ENCODE assay signal across 15 cellular contexts in genomic region chr16:57607676-57608461, GRCh38. TPM values are rescaled to one million over a fixed set of nuclear protein-coding genes. Genes with fewer than 3 reads are reported as not detected.
DNase-seq lines count a peak whose midpoint lies in the region; ATAC-seq, FAIRE-seq and TF ChIP-seq lines count a peak whose summit lies in the region.
"Had no signal": no experiment of that assay in that cellular context is flagged by ENCODE, and none has a peak within 500 bp of the region (broad histone marks: within the 10 kb centered on the region; RNA-seq: fewer than 3 reads in every experiment).

No MANE protein-coding gene starts in this region.

- H3K9ac ChIP-seq in kidney (ENCODE audit: low read length in 2 of 2): no peak overlapping the region

- H3K9me3 Mint-ChIP-seq in activated CD8-positive, alpha-beta T cell treated with anti-CD3 and anti-CD28 coated beads for 36 hours: no peaks in the 10 kb centered on the region

- no peaks in the 10 kb centered on the region for H3K27me3 Mint-ChIP-seq in activated CD8-positive, alpha-beta T cell treated with anti-CD3 and anti-CD28 coated beads for 36 hours
- H3K27me3 Mint-ChIP-seq: T-helper 17 cell had no signal

- intact Hi-C loops in Right ventricle myocardium superior (cut with DNase I) (loop anchor here (10.0 kb wide), 1 partner anchor 117 kb away; no protein-coding TSS in a partner anchor), kidney (cut with DNase I) (no loop called here)
- intact Hi-C loops in activated CD8-positive, alpha-beta T cell treated with anti-CD3 and anti-CD28 coated beads for 36 hours (cut with micrococcal nuclease): loop anchor here (2.0 to 10.0 kb wide), 2 partner anchors 31 to 127 kb away; partner anchors contain the start of gene KATNB1

- peaks cover 0 to 15% of the 10 kb centered on the region in 2 donors for H3K4me1 ChIP-seq in right atrium auricular region
- peaks cover 0 to 8% of the 10 kb centered on the region in 2 donors for H3K4me1 ChIP-seq in kidney (ENCODE audit: control insufficient read depth in 1 of 2, insufficient read depth in 1 of 2, low read depth in 1 of 2, low read length in 2 of 2)
- H3K4me1 ChIP-seq: breast epithelium had no signal

- ATAC-seq in Right ventricle myocardium superior (ENCODE audit: poor library complexity): no peak
- no peak for ATAC-seq in activated CD8-positive, alpha-beta T cell treated with anti-CD3 and anti-CD28 coated beads for 36 hours
- ATAC-seq in GM21619 (IDR thresholded peaks at IDR 0.05; ENCODE audit: unreplicated experiment): no peak
- ATAC-seq in HG03135 (IDR thresholded peaks at IDR 0.05; ENCODE audit: unreplicated experiment): no peak
- ATAC-seq in HG03442 (IDR thresholded peaks at IDR 0.05; ENCODE audit: unreplicated experiment): no peak
- ATAC-seq: activated CD4-positive, CD25-positive, alpha-beta regulatory T cell treated with anti-CD3 and anti-CD28 coated beads, Interleukin-2, amount 50 U/mL, for 24 hours; Right ventricle myocardium inferior; T-helper 17 cell had no signal

- H3K9me3 ChIP-seq in right atrium auricular region (no peaks in the 10 kb centered on the region), kidney (ENCODE audit: control insufficient read depth in 1 of 2, low read length in 2 of 2) (no peaks in the 10 kb centered on the region)
- H3K9me3 ChIP-seq: breast epithelium had no signal

- H3K4me3 Mint-ChIP-seq in activated CD8-positive, alpha-beta T cell treated with anti-CD3 and anti-CD28 coated beads for 36 hours: no peak overlapping the region
- H3K4me3 Mint-ChIP-seq: T-helper 17 cell had no signal

- H3K27ac Mint-ChIP-seq in activated CD8-positive, alpha-beta T cell treated with anti-CD3 and anti-CD28 coated beads for 36 hours: peak overlapping the region; percentile 93
- H3K27ac Mint-ChIP-seq: T-helper 17 cell had no signal

- no peaks in the 10 kb centered on the region for H3K27me3 ChIP-seq in right atrium auricular region
- H3K27me3 ChIP-seq: breast epithelium had no signal

- peaks cover 62% of the 10 kb centered on the region for H3K4me1 Mint-ChIP-seq in activated CD8-positive, alpha-beta T cell treated with anti-CD3 and anti-CD28 coated beads for 36 hours (ENCODE audit: low read depth)

- POLR2A ChIA-PET in activated CD8-positive, alpha-beta T cell treated with anti-CD3 and anti-CD28 coated beads for 36 hours (lab: Charles Lee): interaction anchor here (1.0 to 6.6 kb wide), 4 partner anchors 7 to 39 kb away, joined by 3 to 68 read pairs (median 38); no protein-coding TSS in a partner anchor

- TF ChIP-seq CTCF in right atrium auricular region (IDR thresholded peaks at IDR 0.05) (no peak), kidney (IDR thresholded peaks at IDR 0.05; ENCODE audit: borderline replicate concordance, extremely low read depth, insufficient read depth) (no peak)
- no peak for TF ChIP-seq CTCF in activated CD8-positive, alpha-beta T cell treated with anti-CD3 and anti-CD28 coated beads for 36 hours (IDR thresholded peaks at IDR 0.05)

- H3K36me3 ChIP-seq in right atrium auricular region (no peaks in the 10 kb centered on the region), kidney (ENCODE audit: control insufficient read depth in 1 of 2, insufficient read depth in 2 of 2, low read length in 2 of 2) (no peaks in the 10 kb centered on the region)
- H3K36me3 ChIP-seq: breast epithelium had no signal

- no peak overlapping the region for H3K27ac ChIP-seq in right atrium auricular region
- no peak overlapping the region for H3K27ac ChIP-seq in kidney (ENCODE audit: low read depth in 2 of 2, low read length in 2 of 2)
- H3K27ac ChIP-seq: breast epithelium had no signal

- peak; percentile 16 for DNase-seq in right atrium auricular region (ENCODE audit: low spot score)
- DNase-seq in Right ventricle myocardium superior: no peak
- peak; percentile 1 for DNase-seq in activated CD8-positive, alpha-beta T cell treated with anti-CD3 and anti-CD28 coated beads for 36 hours
- peak; percentile 26 for DNase-seq in kidney
- DNase-seq in ureter (ENCODE audit: low spot score): peak; percentile 15
- DNase-seq: activated gamma-delta T cell treated with Interleukin-2 at 50 U/mL for 16 hours, DMS 273 treated with DMSO at 0.1 percent for 48 hours, NCI-H2171 treated with DMSO at 0.1 percent for 48 hours, T-helper 17 cell had no signal

- no peaks in the 10 kb centered on the region for H3K36me3 Mint-ChIP-seq in activated CD8-positive, alpha-beta T cell treated with anti-CD3 and anti-CD28 coated beads for 36 hours (ENCODE audit: low read depth)

- no peak overlapping the region for H3K4me3 ChIP-seq in right atrium auricular region
- no peak overlapping the region for H3K4me3 ChIP-seq in kidney (ENCODE audit: low read length in 2 of 2)
- H3K4me3 ChIP-seq: breast epithelium had no signal

- FAIRE-seq in kidney (lab: Jason Lieb, UNC): no peak

- CTCF ChIA-PET in activated CD8-positive, alpha-beta T cell treated with anti-CD3 and anti-CD28 coated beads for 36 hours (lab: Charles Lee): interaction anchor here (1.7 to 5.9 kb wide), 6 partner anchors 7 to 42 kb away, joined by 4 to 74 read pairs (median 42); no protein-coding TSS in a partner anchor

RNA-seq across cellular contexts. Expression of gene ADGRG1, which starts 20.6 kb away (rescaled TPM):
- 10 to 100 TPM; 12.6 to 25.5 TPM for total RNA-seq in right atrium auricular region
- 23.0 TPM for total RNA-seq in Right ventricle myocardium superior
- total RNA-seq in activated CD8-positive, alpha-beta T cell treated with anti-CD3 and anti-CD28 coated beads for 36 hours: 1 to 10 TPM; 4.9 to 8.5 TPM
- 351 TPM for total RNA-seq in kidney
- 188 TPM for polyA plus RNA-seq in kidney (ENCODE audit: insufficient read depth, low read depth, low replicate concordance)
- 201 TPM for total RNA-seq in ureter
